ENCODE assay signal across 11 cellular contexts in the genomic region with DNA sequence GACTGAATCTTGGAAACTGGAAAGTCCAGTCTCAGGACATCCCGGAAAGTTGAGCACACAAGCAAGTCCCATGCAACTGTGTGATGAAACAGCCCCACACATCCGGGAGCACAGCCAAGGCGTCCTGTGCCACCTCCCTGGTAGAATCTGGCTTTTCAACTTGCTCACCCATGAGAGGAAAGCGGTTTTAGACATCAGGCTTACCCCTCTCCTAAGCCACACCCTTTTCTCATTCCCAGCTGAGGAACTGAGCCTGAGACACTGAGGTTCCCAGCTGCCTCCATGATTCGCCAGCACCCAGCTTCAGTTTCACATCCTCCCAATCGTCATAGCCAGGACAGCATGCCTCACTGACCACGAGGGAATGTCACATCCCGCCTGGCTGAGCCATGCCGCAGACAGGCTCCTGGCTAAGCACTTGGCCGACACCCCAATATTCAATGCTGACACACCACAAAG.
DNase-seq lines count a peak whose midpoint lies in the region; ATAC-seq and TF ChIP-seq lines count a peak whose summit lies in the region.
"Had no signal": no experiment of that assay in that cellular context is flagged by ENCODE, and none has a peak within 500 bp of the region (broad histone marks: within the 10 kb centered on the region; RNA-seq: fewer than 3 reads in every experiment).

No MANE protein-coding gene starts in this region.

- intact Hi-C loops in breast epithelium (cut with DNase I; ENCODE audit: low total_unique reads) (no loop called here), left colon (cut with DNase I, micrococcal nuclease) (no loop called here)

- H3K27me3 Mint-ChIP-seq in naive thymus-derived CD8-positive, alpha-beta T cell = no peaks in the 10 kb centered on the region

- no peaks in the 10 kb centered on the region for H3K4me1 Mint-ChIP-seq in naive thymus-derived CD8-positive, alpha-beta T cell

- no peak overlapping the region for H3K27ac Mint-ChIP-seq in naive thymus-derived CD8-positive, alpha-beta T cell

- no peaks in the 10 kb centered on the region for H3K9me3 ChIP-seq in breast epithelium
- H3K9me3 ChIP-seq: A549 had no signal

- peak overlapping the region in 2 of 3 donors; percentile 4 to 36 for H3K4me3 ChIP-seq in breast epithelium
- H3K4me3 ChIP-seq: A549 had no signal

- H3K4me1 ChIP-seq in breast epithelium = peaks cover 0 to 3% of the 10 kb centered on the region in 2 donors
- H3K4me1 ChIP-seq: A549 had no signal

- POLR2A ChIA-PET in naive thymus-derived CD8-positive, alpha-beta T cell (lab: Charles Lee) = no interaction called here

- no peak for TF ChIP-seq POLR2A in breast epithelium (IDR thresholded peaks at IDR 0.05)

- peak; percentile 5 for DNase-seq in NOMO-1 treated with DMSO at 0.1 percent for 48 hours (lab: John Stamatoyannopoulos, UW; ENCODE audit: unreplicated experiment)
- DNase-seq in NOMO-1 (lab: John Stamatoyannopoulos, UW; ENCODE audit: unreplicated experiment in 2 of 2) = no peak
- DNase-seq in breast epithelium (ENCODE audit: low spot score in 2 of 2) = peak; percentile 88 to 97
- DNase-seq in left colon = peak in 1 of 2 donors; percentile 54
- DNase-seq in ureter (ENCODE audit: low spot score) = peak; percentile 66
- DNase-seq in NCI-H1048 (lab: John Stamatoyannopoulos, UW) = no peak
- DNase-seq in naive thymus-derived CD8-positive, alpha-beta T cell = no peak
- no peak for DNase-seq in NCI-H226
- DNase-seq: H7 had no signal

- no peaks in the 10 kb centered on the region for H3K36me3 ChIP-seq in breast epithelium

- H3K36me3 Mint-ChIP-seq in naive thymus-derived CD8-positive, alpha-beta T cell = peaks cover 0 to 15% (median 0%) of the 10 kb centered on the region in 3 donors

- peak; percentile 20 for ATAC-seq in left colon
- no peak for ATAC-seq in naive thymus-derived CD8-positive, alpha-beta T cell
- ATAC-seq: A549, Panc1 had no signal

- no peak for TF ChIP-seq CTCF in breast epithelium (IDR thresholded peaks at IDR 0.05)

- peak overlapping the region; percentile 92 to 93 for H3K27ac ChIP-seq in breast epithelium
- H3K27ac ChIP-seq: A549 had no signal

- no peaks in the 10 kb centered on the region for H3K9me3 Mint-ChIP-seq in naive thymus-derived CD8-positive, alpha-beta T cell

- no peaks in the 10 kb centered on the region for H3K27me3 ChIP-seq in breast epithelium

- no peak overlapping the region for H3K4me3 Mint-ChIP-seq in naive thymus-derived CD8-positive, alpha-beta T cell

Comparison
In these comparisons a context has a peak if more than half of its experiments do, and no peak if none do; other contexts are left out.
1. DNase-seq: peak in NOMO-1 treated with DMSO at 0.1 percent for 48 hours (single experiment), breast epithelium (2 of 2) and ureter (single experiment); none in NOMO-1 (0 of 2), NCI-H1048 (single experiment), naive thymus-derived CD8-positive, alpha-beta T cell (0 of 10) and NCI-H226 (single experiment).